In the genomic region with DNA sequence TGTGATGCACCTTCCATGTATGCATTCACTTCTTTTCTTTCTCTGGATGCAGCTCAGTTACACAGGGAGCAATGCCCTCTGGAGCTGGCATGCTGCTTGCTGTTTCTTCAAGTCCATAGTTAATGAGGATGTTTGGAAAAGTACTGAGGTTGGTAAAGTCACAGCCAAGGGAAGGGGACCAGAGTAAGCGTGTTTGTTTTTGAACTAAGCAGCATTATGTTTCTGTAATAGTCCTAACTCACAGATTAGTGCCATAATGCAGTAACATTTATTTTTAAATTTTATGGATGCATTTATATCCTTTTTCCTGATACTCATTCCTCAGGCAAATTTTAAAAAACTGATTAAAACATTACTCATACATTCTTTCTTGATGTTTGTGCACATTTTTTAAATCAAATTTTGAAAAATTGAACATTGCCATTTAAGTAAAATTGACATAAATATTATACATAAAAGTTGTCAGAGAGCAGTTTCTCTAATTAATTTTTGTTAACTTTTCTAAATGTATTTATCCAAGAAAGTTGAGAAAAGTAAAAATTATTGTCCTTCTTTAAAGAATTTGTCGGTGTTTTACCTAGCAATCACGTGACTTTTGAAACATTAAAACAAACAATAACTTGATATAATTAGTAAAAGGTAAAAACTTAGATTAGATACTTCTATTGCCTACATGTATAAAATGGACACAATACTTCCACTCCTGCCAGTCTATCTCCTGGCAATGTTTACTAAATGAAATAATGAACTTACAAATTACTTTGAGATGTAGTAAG, we compare ENCODE assay signal across 1 cellular context.
TF ChIP-seq lines count a peak whose summit lies in the region.

No MANE protein-coding gene starts in this region.

TF ChIP-seq in A549, 52 proteins besides CTCF, POLR2A, EP300 and RAD21 (continued from another document):
- TF ChIP-seq, protein P1, sequence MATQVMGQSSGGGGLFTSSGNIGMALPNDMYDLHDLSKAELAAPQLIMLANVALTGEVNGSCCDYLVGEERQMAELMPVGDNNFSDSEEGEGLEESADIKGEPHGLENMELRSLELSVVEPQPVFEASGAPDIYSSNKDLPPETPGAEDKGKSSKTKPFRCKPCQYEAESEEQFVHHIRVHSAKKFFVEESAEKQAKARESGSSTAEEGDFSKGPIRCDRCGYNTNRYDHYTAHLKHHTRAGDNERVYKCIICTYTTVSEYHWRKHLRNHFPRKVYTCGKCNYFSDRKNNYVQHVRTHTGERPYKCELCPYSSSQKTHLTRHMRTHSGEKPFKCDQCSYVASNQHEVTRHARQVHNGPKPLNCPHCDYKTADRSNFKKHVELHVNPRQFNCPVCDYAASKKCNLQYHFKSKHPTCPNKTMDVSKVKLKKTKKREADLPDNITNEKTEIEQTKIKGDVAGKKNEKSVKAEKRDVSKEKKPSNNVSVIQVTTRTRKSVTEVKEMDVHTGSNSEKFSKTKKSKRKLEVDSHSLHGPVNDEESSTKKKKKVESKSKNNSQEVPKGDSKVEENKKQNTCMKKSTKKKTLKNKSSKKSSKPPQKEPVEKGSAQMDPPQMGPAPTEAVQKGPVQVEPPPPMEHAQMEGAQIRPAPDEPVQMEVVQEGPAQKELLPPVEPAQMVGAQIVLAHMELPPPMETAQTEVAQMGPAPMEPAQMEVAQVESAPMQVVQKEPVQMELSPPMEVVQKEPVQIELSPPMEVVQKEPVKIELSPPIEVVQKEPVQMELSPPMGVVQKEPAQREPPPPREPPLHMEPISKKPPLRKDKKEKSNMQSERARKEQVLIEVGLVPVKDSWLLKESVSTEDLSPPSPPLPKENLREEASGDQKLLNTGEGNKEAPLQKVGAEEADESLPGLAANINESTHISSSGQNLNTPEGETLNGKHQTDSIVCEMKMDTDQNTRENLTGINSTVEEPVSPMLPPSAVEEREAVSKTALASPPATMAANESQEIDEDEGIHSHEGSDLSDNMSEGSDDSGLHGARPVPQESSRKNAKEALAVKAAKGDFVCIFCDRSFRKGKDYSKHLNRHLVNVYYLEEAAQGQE (IDR thresholded peaks at IDR 0.05): no peak
- TF ChIP-seq, protein P2, sequence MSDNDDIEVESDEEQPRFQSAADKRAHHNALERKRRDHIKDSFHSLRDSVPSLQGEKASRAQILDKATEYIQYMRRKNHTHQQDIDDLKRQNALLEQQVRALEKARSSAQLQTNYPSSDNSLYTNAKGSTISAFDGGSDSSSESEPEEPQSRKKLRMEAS (IDR thresholded peaks at IDR 0.05): no peak
- TF ChIP-seq FOSB (CRISPR knock-in tag; IDR thresholded peaks at IDR 0.05) (no peak), KDM5A (IDR thresholded peaks at IDR 0.05) (no peak), NPAS2 (CRISPR knock-in tag; IDR thresholded peaks at IDR 0.05; ENCODE audit: borderline replicate concordance) (no peak), GATA3 (IDR thresholded peaks at IDR 0.05; ENCODE audit: borderline replicate concordance) (no peak), RCOR1 (IDR thresholded peaks at IDR 0.05; ENCODE audit: low read depth, low read length) (no peak), ZSCAN20 (CRISPR knock-in tag; IDR thresholded peaks at IDR 0.05) (no peak), CBX2 (IDR thresholded peaks at IDR 0.05; ENCODE audit: borderline replicate concordance, low read depth) (no peak)
- TF ChIP-seq, protein P3, sequence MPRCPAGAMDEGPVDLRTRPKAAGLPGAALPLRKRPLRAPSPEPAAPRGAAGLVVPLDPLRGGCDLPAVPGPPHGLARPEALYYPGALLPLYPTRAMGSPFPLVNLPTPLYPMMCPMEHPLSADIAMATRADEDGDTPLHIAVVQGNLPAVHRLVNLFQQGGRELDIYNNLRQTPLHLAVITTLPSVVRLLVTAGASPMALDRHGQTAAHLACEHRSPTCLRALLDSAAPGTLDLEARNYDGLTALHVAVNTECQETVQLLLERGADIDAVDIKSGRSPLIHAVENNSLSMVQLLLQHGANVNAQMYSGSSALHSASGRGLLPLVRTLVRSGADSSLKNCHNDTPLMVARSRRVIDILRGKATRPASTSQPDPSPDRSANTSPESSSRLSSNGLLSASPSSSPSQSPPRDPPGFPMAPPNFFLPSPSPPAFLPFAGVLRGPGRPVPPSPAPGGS (IDR thresholded peaks at IDR 0.05): no peak
